Comparison of ENCODE assay signal across 27 cellular contexts in the genomic region with DNA sequence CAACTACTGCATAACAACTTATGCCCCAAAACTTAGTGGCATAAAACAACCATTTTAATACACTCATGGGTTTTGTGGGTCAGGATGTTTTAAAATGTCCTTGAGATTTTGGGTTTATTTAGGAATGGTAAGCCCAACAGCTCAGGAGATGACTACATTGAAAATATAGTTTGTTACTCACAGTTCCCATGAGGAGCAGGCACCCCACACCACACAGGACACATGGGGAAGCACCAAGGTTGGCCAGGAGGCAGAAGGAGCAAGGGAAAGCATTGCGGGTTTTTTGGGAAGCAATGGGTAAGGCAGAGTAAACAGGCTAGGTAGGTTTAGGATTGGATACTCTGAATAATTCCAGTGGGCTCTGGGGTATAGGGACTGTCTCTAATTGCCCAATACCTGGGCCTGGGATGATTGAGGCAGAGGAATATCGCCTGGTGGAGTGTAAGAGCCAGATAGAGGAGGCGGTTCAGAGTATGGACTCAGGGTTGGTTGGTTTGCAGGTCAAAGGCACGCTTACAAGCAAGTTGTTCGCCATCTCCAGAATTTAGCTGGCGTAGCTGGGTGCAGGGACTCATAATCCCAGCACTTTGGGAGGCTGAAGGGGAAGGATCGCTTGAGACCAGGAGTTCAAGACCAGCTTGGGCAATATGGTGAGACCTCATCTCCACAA.
"Had no signal": no experiment of that assay in that cellular context is flagged by ENCODE, and none has a peak within 500 bp of the region (broad histone marks: within the 10 kb centered on the region; RNA-seq: fewer than 3 reads in every experiment).

No MANE protein-coding gene starts in this region.

- H3K27ac ChIP-seq: adrenal gland, body of pancreas, colonic mucosa, epithelial cell of prostate, esophagus squamous epithelium had no signal

- H3K4me1 ChIP-seq: adrenal gland, body of pancreas, colonic mucosa had no signal

- H3K9me3 ChIP-seq: adrenal gland, body of pancreas, colonic mucosa, esophagus squamous epithelium had no signal

- H3K4me3 ChIP-seq: adrenal gland, body of pancreas, colonic mucosa, esophagus squamous epithelium had no signal

- FAIRE-seq: endometrium, endothelial cell of umbilical vein had no signal

- DNase-seq: activated CD4-positive, alpha-beta memory T cell treated with anti-CD3 and anti-CD28 coated beads for 36 hours; activated CD4-positive, alpha-beta T cell treated with anti-CD3 and anti-CD28 coated beads for 36 hours; activated CD4-positive, alpha-beta T cell treated with anti-CD3 and anti-CD28 coated beads, Interleukin-2, amount 10 ng/mL, durations not matched to agents 24 days and 14 days; activated CD4-positive, CD25-positive, alpha-beta regulatory T cell; activated CD4-positive, CD25-positive, alpha-beta regulatory T cell treated with anti-CD3 and anti-CD28 coated beads, Interleukin-2, amount 50 U/mL, for 72 hours; activated CD8-positive, alpha-beta memory T cell treated with anti-CD3 and anti-CD28 coated beads, Interleukin-2, amount 10 ng/mL, durations not matched to agents 7 days and 5 days; activated CD8-positive, alpha-beta memory T cell treated with anti-CD3 and anti-CD28 coated beads, Interleukin-2, amount 50 U/mL, for 4 hours; activated CD8-positive, alpha-beta T cell treated with anti-CD3 and anti-CD28 coated beads, Interleukin-2, amount 10 ng/mL, durations not matched to agents 7 days and 5 days; activated effector memory CD4-positive, alpha-beta T cell treated with anti-CD3 and anti-CD28 coated beads, Interleukin-2, amount 50 U/mL, for 16 hours; activated naive CD4-positive, alpha-beta T cell treated with anti-CD3 and anti-CD28 coated beads for 36 hours; activated naive CD8-positive, alpha-beta T cell treated with anti-CD3 and anti-CD28 coated beads for 36 hours; activated naive CD8-positive, alpha-beta T cell treated with anti-CD3 and anti-CD28 coated beads, Interleukin-2, amount 50 U/mL, for 24 hours; activated T-cell treated with anti-CD3 and anti-CD28 coated beads, Interleukin-2, amount 50 U/mL, for 1 hour; activated T-cell treated with anti-CD3 and anti-CD28 coated beads, Interleukin-2, amount 50 U/mL, for 48 hours; adrenal gland; amygdala; body of pancreas; caudate nucleus; colonic mucosa; effector CD8-positive, alpha-beta T cell; esophagus squamous epithelium; foreskin melanocyte; T-helper 1 cell; T-helper 2 cell had no signal

- H3K27me3 ChIP-seq: adrenal gland, body of pancreas, colonic mucosa had no signal

- ATAC-seq: activated CD4-positive, alpha-beta T cell treated with anti-CD3 and anti-CD28 coated beads for 36 hours; activated CD8-positive, alpha-beta memory T cell treated with anti-CD3 and anti-CD28 coated beads, Interleukin-2, amount 10 ng/mL, durations not matched to agents 7 days and 5 days; activated CD8-positive, alpha-beta T cell treated with anti-CD3 and anti-CD28 coated beads, Interleukin-2, amount 10 ng/mL, durations not matched to agents 7 days and 5 days; activated naive CD8-positive, alpha-beta T cell treated with anti-CD3 and anti-CD28 coated beads, Interleukin-2, amount 50 U/mL, for 24 hours; body of pancreas had no signal

- H3K36me3 ChIP-seq: adrenal gland, colonic mucosa, esophagus squamous epithelium had no signal
